ENCODE assay signal across 1 cellular context in the genomic region with DNA sequence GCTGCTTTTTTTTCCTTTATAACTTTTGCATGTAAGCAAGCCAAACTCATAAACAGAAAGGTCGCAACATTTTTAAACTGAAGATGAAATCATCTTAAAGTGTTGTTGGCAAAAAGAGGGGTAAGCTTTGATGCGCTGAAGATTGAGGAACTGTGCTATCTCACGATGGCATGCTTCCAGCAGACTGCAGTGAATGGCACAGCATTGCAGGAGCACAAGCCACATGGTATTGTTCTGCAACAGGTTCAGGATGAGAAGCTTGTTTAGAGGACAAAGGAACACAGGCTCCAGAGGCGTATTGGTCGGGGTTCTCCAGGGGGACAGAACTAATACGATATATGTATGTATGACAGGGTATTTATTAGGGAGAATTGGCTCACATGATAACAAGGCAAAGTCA.
TF ChIP-seq lines count a peak whose summit lies in the region.

No MANE protein-coding gene starts in this region.

TF ChIP-seq in H1, 55 proteins besides CTCF, POLR2A, EP300 and RAD21 (continued from another document):
- TF ChIP-seq, protein P1, sequence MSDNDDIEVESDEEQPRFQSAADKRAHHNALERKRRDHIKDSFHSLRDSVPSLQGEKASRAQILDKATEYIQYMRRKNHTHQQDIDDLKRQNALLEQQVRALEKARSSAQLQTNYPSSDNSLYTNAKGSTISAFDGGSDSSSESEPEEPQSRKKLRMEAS (IDR thresholded peaks at IDR 0.05) = no peak
- TF ChIP-seq, protein P2, sequence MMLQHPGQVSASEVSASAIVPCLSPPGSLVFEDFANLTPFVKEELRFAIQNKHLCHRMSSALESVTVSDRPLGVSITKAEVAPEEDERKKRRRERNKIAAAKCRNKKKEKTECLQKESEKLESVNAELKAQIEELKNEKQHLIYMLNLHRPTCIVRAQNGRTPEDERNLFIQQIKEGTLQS (IDR thresholded peaks at IDR 0.05; ENCODE audit: insufficient read depth, low read depth, low read length) = no peak
- TF ChIP-seq HDAC6 (IDR thresholded peaks at IDR 0.05; ENCODE audit: low read depth, low read length) (no peak), BRCA1 (IDR thresholded peaks at IDR 0.05; ENCODE audit: low read depth, low read length) (no peak), ASH2L (IDR thresholded peaks at IDR 0.05; ENCODE audit: low read length) (no peak), SUZ12 (IDR thresholded peaks at IDR 0.05; ENCODE audit: low read length) (no peak), TAF7 (optimal IDR thresholded peaks at IDR 0.05; ENCODE audit: borderline replicate concordance, low read depth, low read length) (no peak), POLR2AphosphoS5 (IDR thresholded peaks at IDR 0.05; ENCODE audit: low read depth, low read length) (no peak), TAF1 (IDR thresholded peaks at IDR 0.05; ENCODE audit: low read depth, low read length) (no peak), KDM5A (IDR thresholded peaks at IDR 0.05; ENCODE audit: low read length) (no peak), CREB1 (IDR thresholded peaks at IDR 0.05) (no peak), GABPA (IDR thresholded peaks at IDR 0.05; ENCODE audit: borderline replicate concordance, insufficient read depth, low read length) (no peak), RXRA (IDR thresholded peaks at IDR 0.05; ENCODE audit: insufficient read depth, low read depth, low read length) (no peak), JUN (IDR thresholded peaks at IDR 0.05; ENCODE audit: low read depth, low read length) (no peak), CTBP2 (IDR thresholded peaks at IDR 0.05; ENCODE audit: borderline replicate concordance, insufficient read depth, insufficient read length, low read length) (no peak)
- TF ChIP-seq, protein P3, sequence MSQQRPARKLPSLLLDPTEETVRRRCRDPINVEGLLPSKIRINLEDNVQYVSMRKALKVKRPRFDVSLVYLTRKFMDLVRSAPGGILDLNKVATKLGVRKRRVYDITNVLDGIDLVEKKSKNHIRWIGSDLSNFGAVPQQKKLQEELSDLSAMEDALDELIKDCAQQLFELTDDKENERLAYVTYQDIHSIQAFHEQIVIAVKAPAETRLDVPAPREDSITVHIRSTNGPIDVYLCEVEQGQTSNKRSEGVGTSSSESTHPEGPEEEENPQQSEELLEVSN (IDR thresholded peaks at IDR 0.05) = no peak
- TF ChIP-seq, protein P4, sequence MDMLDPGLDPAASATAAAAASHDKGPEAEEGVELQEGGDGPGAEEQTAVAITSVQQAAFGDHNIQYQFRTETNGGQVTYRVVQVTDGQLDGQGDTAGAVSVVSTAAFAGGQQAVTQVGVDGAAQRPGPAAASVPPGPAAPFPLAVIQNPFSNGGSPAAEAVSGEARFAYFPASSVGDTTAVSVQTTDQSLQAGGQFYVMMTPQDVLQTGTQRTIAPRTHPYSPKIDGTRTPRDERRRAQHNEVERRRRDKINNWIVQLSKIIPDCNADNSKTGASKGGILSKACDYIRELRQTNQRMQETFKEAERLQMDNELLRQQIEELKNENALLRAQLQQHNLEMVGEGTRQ (IDR thresholded peaks at IDR 0.05; ENCODE audit: low read length) = no peak
